9 cellular contexts compared by ENCODE assay signal in genomic region chr5:155989884-155990283, GRCh38.
"Had no signal": no experiment of that assay in that cellular context is flagged by ENCODE, and none has a peak within 500 bp of the region (broad histone marks: within the 10 kb centered on the region; RNA-seq: fewer than 3 reads in every experiment).

No MANE protein-coding gene starts in this region.

- H3K4me2 ChIP-seq: GM23338 had no signal

- H2AFZ ChIP-seq: GM23248, GM23338 had no signal

- H3K27ac ChIP-seq: GM23248 had no signal

- DNase-seq: GM23248, GOT3, H7, H9, HCEC 1CT, HFFc6 had no signal

- H3K9ac ChIP-seq: GM23248 had no signal

- H3K4me3 ChIP-seq: GM23248, GM23338, HAP-1 had no signal

- H3K36me3 ChIP-seq: HAP-1 had no signal

- H3K9me3 ChIP-seq: HAP-1 had no signal

- ATAC-seq: GM23338, HCT116 had no signal
